Comparison of ENCODE assay signal across 26 cellular contexts in the genomic region with DNA sequence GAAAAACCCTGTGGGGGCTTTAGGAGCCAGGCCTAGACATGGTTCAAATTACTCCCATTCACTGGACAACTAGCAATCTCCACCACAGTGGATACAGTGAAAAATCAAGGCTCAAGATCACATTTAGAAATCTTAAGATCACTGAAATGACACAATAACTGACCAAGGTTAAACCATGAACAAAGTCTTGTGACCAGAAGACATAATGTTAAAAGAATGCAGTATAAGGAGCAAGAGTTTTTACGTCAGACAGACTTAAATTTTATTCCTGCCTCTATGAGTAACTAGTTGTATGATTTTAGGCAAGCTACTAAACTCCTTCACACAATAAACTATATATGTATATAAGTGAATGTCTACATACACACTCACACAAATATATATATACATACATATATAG.
A peak's percentile ranks its signal among the peaks of the same experiment; 100 is the strongest.
DNase-seq lines count a peak whose midpoint lies in the region; FAIRE-seq and TF ChIP-seq lines count a peak whose summit lies in the region.
"Had no signal": no experiment of that assay in that cellular context is flagged by ENCODE, and none has a peak within 500 bp of the region (broad histone marks: within the 10 kb centered on the region; RNA-seq: fewer than 3 reads in every experiment).

No MANE protein-coding gene starts in this region.

- H2AFZ ChIP-seq in hepatocyte = no peak overlapping the region

- no peak for TF ChIP-seq CTCF in choroid plexus epithelial cell (conservative IDR thresholded peaks at IDR 0.05; ENCODE audit: low read depth, low read length)
- no peak for TF ChIP-seq CTCF in hepatocyte (IDR thresholded peaks at IDR 0.05; ENCODE audit: poor library complexity)
- no peak for TF ChIP-seq CTCF in tibial nerve (IDR thresholded peaks at IDR 0.05)

- no peaks in the 10 kb centered on the region for H3K4me1 ChIP-seq in hepatocyte (ENCODE audit: insufficient read depth)
- H3K4me1 ChIP-seq in tibial nerve = no peaks in the 10 kb centered on the region
- H3K4me1 ChIP-seq: esophagus muscularis mucosa, right lobe of liver, uterus had no signal

- H3K9me3 ChIP-seq in hepatocyte (ENCODE audit: low read depth) (no peaks in the 10 kb centered on the region), tibial nerve (no peaks in the 10 kb centered on the region)
- H3K9me3 ChIP-seq: esophagus muscularis mucosa, ovary, right lobe of liver, SK-N-SH, uterus had no signal

- H3K4me3 ChIP-seq in choroid plexus epithelial cell (ENCODE audit: low read depth, low read length) = no peak overlapping the region
- no peak overlapping the region for H3K4me3 ChIP-seq in hepatocyte
- no peak overlapping the region for H3K4me3 ChIP-seq in tibial nerve
- H3K4me3 ChIP-seq: esophagus muscularis mucosa, ovary, right lobe of liver, uterus had no signal

- no peak overlapping the region for H3K4me2 ChIP-seq in hepatocyte
- H3K4me2 ChIP-seq: SK-N-SH had no signal

- H3K79me2 ChIP-seq in hepatocyte = no peaks in the 10 kb centered on the region

- no peaks in the 10 kb centered on the region for H4K20me1 ChIP-seq in hepatocyte (ENCODE audit: insufficient read depth, poor library complexity, severe bottlenecking)

- in situ Hi-C loops in ACHN (cut with HindIII; ENCODE audit: low pct_ligation_motif_present, low pct_unique_long_range_greater_than_20kb, low sequenced_read_pairs) = no loop called here

- WGBS in hepatocyte (ENCODE audit: low lambda C conversion rate, missing lambda C conversion rate) = 85% methylated on average over 1 of the region's 1 CpG
- whole genome bisulfite sequencing in tibial nerve, 2 donors = 59 to 68% methylated on average over 1 of the region's 1 CpG

- no peaks in the 10 kb centered on the region for H3K27me3 ChIP-seq in hepatocyte
- H3K27me3 ChIP-seq in tibial nerve = no peaks in the 10 kb centered on the region
- H3K27me3 ChIP-seq: esophagus muscularis mucosa, ovary, right lobe of liver, uterus had no signal

- no peaks in the 10 kb centered on the region for H3K9me2 ChIP-seq in hepatocyte (replicated peaks; ENCODE audit: insufficient read depth)
- H3K9me2 ChIP-seq: SK-N-SH had no signal

- TF ChIP-seq POLR2A in GM12892 (IDR thresholded peaks at IDR 0.05; ENCODE audit: low read depth, low read length) (no peak), tibial nerve (IDR thresholded peaks at IDR 0.05) (no peak)

- no peak for TF ChIP-seq EP300 in tibial nerve (IDR thresholded peaks at IDR 0.05)

- peak; percentile 38 for FAIRE-seq in GM12892 (lab: Jason Lieb, UNC)
- FAIRE-seq: A204.1, keratinocyte had no signal

- H3K36me3 ChIP-seq in hepatocyte (replicated peaks; ENCODE audit: insufficient read depth, low read depth) = no peaks in the 10 kb centered on the region
- H3K36me3 ChIP-seq in tibial nerve = peaks cover 0 to 54% (median 0%) of the 10 kb centered on the region in 3 donors
- H3K36me3 ChIP-seq: ovary, uterus had no signal

- peak overlapping the region; percentile 22 for H3K27ac ChIP-seq in hepatocyte
- no peak overlapping the region for H3K27ac ChIP-seq in tibial nerve
- H3K27ac ChIP-seq: esophagus muscularis mucosa, ovary, right lobe of liver, uterus had no signal

- DNase-seq in ACHN (peak; percentile 31), GM12892 (ENCODE audit: insufficient read length) (no peak), choroid plexus epithelial cell (ENCODE audit: low read depth) (peak; percentile 94), hepatocyte (ENCODE audit: low spot score) (no peak), NCI-H2196 (lab: John Stamatoyannopoulos, UW; ENCODE audit: unreplicated experiment) (no peak), globus pallidus (ENCODE audit: low spot score) (no peak), tibial nerve (ENCODE audit: low spot score in 2 of 2) (no peak)
- no peak for DNase-seq in activated CD4-positive, alpha-beta T cell treated with anti-CD3 and anti-CD28 coated beads, Interleukin-2, amount 50 U/mL, for 4 hours
- DNase-seq: activated CD4-positive, CD25-positive, alpha-beta regulatory T cell; activated CD8-positive, alpha-beta T cell treated with anti-CD3 and anti-CD28 coated beads, Interleukin-2, amount 10 ng/mL, durations not matched to agents 7 days and 5 days; activated naive CD4-positive, alpha-beta T cell treated with Interleukin-2 at 50 U/mL for 16 hours; activated T-cell treated with anti-CD3 and anti-CD28 coated beads, Interleukin-2, amount 50 U/mL, for 24 hours; anterior cingulate cortex; CD8-positive, alpha-beta memory T cell; DMS79 treated with DMSO at 0.1 percent for 48 hours; effector memory CD4-positive, alpha-beta T cell; naive B cell; NCI-H1105 treated with DMSO at 0.1 percent for 48 hours; NCI-H524; ovary; right lobe of liver; SK-N-SH; uterus had no signal

Comparison
In these comparisons a context has a peak if more than half of its experiments do, and no peak if none do; other contexts are left out.
1. DNase-seq: peak in ACHN (single experiment) and choroid plexus epithelial cell (single experiment); none in GM12892 (single experiment), hepatocyte (single experiment), NCI-H2196 (single experiment), globus pallidus (single experiment), tibial nerve (0 of 2) and activated CD4-positive, alpha-beta T cell treated with anti-CD3 and anti-CD28 coated beads, Interleukin-2, amount 50 U/mL, for 4 hours (0 of 2).